Comparison of ENCODE assay signal across 8 cellular contexts in genomic region chr10:88991161-88991899, GRCh38. TPM values are rescaled to one million over a fixed set of nuclear protein-coding genes. Genes with fewer than 3 reads are reported as not detected.
DNase-seq lines count a peak whose midpoint lies in the region; ATAC-seq and TF ChIP-seq lines count a peak whose summit lies in the region.

No MANE protein-coding gene starts in this region.

- H3K27ac ChIP-seq in HL-60 (replicated peaks): peak overlapping the region; percentile 88
- peak overlapping the region; percentile 91 to 94 for H3K27ac ChIP-seq in right atrium auricular region
- peak overlapping the region; percentile 87 to 95 for H3K27ac ChIP-seq in prostate gland

- DNase-seq in Ammon's horn (ENCODE audit: low spot score) (peak; percentile 48), HL-60 (ENCODE audit: low read depth in 1 of 2, low spot score in 1 of 2) (peak in 1 of 2 experiments; percentile 57), T-helper 1 cell (peak; percentile 23 to 80 (median 38)), amniotic epithelial cell (ENCODE audit: low read depth) (peak; percentile 71), right atrium auricular region (ENCODE audit: low spot score) (peak; percentile 84), prostate gland (ENCODE audit: low spot score) (peak; percentile 65)

- TF ChIP-seq POLR2A in GM19193 (IDR thresholded peaks at IDR 0.05; ENCODE audit: extremely low read depth, insufficient read depth, insufficient read length) (peak; percentile 1), prostate gland (IDR thresholded peaks at IDR 0.05) (peak; percentile 37)

- TF ChIP-seq CTCF in HL-60 (IDR thresholded peaks at IDR 0.05; ENCODE audit: insufficient read depth, low read length) (no peak), right atrium auricular region (IDR thresholded peaks at IDR 0.05) (peak in 1 of 2 donors; percentile 23), prostate gland (IDR thresholded peaks at IDR 0.05) (no peak)

- under 1% methylated on average over 31 of the region's 38 CpGs for WGBS in prostate gland

- intact Hi-C loops in prostate gland (cut with DNase I): loop anchor here (2.0 kb wide), 1 partner anchor 155 kb away; no protein-coding TSS in a partner anchor

- H3K9me3 ChIP-seq in right atrium auricular region (no peaks in the 10 kb centered on the region), prostate gland (no peaks in the 10 kb centered on the region)

- no peaks in the 10 kb centered on the region for H3K36me3 ChIP-seq in right atrium auricular region
- no peaks in the 10 kb centered on the region for H3K36me3 ChIP-seq in prostate gland

- ATAC-seq in HG03097 (IDR thresholded peaks at IDR 0.05; ENCODE audit: low FRiP score, unreplicated experiment): no peak

- H3K4me1 ChIP-seq in right atrium auricular region (peaks cover 0 to 27% of the 10 kb centered on the region in 2 donors), prostate gland (replicated peaks) (no peaks in the 10 kb centered on the region)

- H3K4me3 ChIP-seq in HL-60 (replicated peaks; ENCODE audit: insufficient read depth, low read length) (peak overlapping the region; percentile 78), right atrium auricular region (peak overlapping the region; percentile 83 to 91), prostate gland (peak overlapping the region; percentile 69 to 84)

- no peaks in the 10 kb centered on the region for H3K27me3 ChIP-seq in HL-60 (ENCODE audit: insufficient read depth, poor library complexity, severe bottlenecking)
- H3K27me3 ChIP-seq in right atrium auricular region: no peaks in the 10 kb centered on the region
- H3K27me3 ChIP-seq in prostate gland (replicated peaks; ENCODE audit: insufficient read depth): no peaks in the 10 kb centered on the region

RNA-seq across cellular contexts. Expression of gene FAS, which starts 0.7 kb away (rescaled TPM):
- 10 to 100 TPM in 1 of 2 donors, 1 to 10 TPM in 1; 8.0 to 12.2 TPM for total RNA-seq in right atrium auricular region
- 10 to 100 TPM; 13.7 to 17.7 TPM for total RNA-seq in prostate gland

RNA-seq across cellular contexts. Expression of gene ACTA2, which starts 38.8 kb away (rescaled TPM):
- total RNA-seq in right atrium auricular region (1,000 to 10,000 TPM in 1 of 2 donors, 100 to 1,000 TPM in 1; 934 to 1,936 TPM), prostate gland (1,000 to 10,000 TPM; 1,024 to 1,957 TPM)
